17 cellular contexts compared by ENCODE assay signal in the genomic region with DNA sequence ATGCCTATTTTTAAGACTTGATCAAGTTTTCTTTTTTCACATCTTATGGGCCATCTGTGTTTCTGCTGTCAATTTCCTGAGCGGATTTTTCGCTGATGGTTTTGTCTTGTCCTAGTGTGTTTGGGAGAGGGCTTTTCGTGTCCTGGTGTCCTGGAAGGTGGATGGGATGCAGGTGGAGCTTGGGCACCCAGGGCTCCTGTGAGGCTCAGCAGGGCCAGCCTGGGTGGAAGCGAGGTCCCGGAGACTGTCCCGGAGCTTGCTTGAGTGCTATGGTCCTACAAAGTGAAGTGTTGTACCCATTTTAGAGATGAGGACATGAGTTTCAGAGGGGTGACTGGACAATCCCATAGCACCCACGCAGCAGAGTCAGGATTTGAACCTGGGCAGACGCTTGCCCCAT.
DNase-seq lines count a peak whose midpoint lies in the region; ATAC-seq and TF ChIP-seq lines count a peak whose summit lies in the region.
"Had no signal": no experiment of that assay in that cellular context is flagged by ENCODE, and none has a peak within 500 bp of the region (broad histone marks: within the 10 kb centered on the region; RNA-seq: fewer than 3 reads in every experiment).

No MANE protein-coding gene starts in this region.

- TF ChIP-seq POLR2A in upper lobe of left lung (IDR thresholded peaks at IDR 0.05), result no peak

- H3K9ac ChIP-seq in mesenchymal stem cell (ENCODE audit: low read length), result no peak overlapping the region

- H2BK15ac ChIP-seq in mesenchymal stem cell (ENCODE audit: low read depth, poor library complexity, severe bottlenecking), result no peak overlapping the region

- no peak overlapping the region for H3K4ac ChIP-seq in mesenchymal stem cell (ENCODE audit: low read depth in 1 of 2, low read length in 2 of 2)

- H4K8ac ChIP-seq in mesenchymal stem cell (ENCODE audit: low read length), result no peak overlapping the region

- H3K14ac ChIP-seq in mesenchymal stem cell (ENCODE audit: low read length in 2 of 2), result no peak overlapping the region

- H3K9me3 ChIP-seq in mesenchymal stem cell (ENCODE audit: control insufficient read depth, low read length), result no peaks in the 10 kb centered on the region
- H3K9me3 ChIP-seq in upper lobe of left lung, result no peaks in the 10 kb centered on the region
- H3K9me3 ChIP-seq: Caco-2, HAP-1 had no signal

- no peak overlapping the region for H2BK5ac ChIP-seq in mesenchymal stem cell (ENCODE audit: low read depth, low read length, poor library complexity, severe bottlenecking)

- intact Hi-C loops in left ventricle myocardium superior (cut with micrococcal nuclease), result no loop called here

- H2BK120ac ChIP-seq in mesenchymal stem cell (ENCODE audit: low read depth, low read length), result no peak overlapping the region

- peaks cover 40% of the 10 kb centered on the region for H3K79me1 ChIP-seq in mesenchymal stem cell (replicated peaks; ENCODE audit: low read length, poor library complexity, severe bottlenecking)

- H4K91ac ChIP-seq in mesenchymal stem cell (ENCODE audit: low read length), result no peak overlapping the region

- no peak overlapping the region for H3K18ac ChIP-seq in mesenchymal stem cell (ENCODE audit: low read depth in 1 of 2, low read length in 2 of 2)

- H2AFZ ChIP-seq in mesenchymal stem cell (ENCODE audit: low read depth, low read length), result no peak overlapping the region
- H2AFZ ChIP-seq: GM23338 had no signal

- H3K4me1 ChIP-seq in mesenchymal stem cell (ENCODE audit: control insufficient read depth, insufficient read depth, low read depth, low read length) (peaks cover 40% of the 10 kb centered on the region), upper lobe of left lung (peaks cover 10 to 24% (median 16%) of the 10 kb centered on the region in 4 donors)
- H3K4me1 ChIP-seq: Caco-2 had no signal

- H3K23ac ChIP-seq in mesenchymal stem cell (ENCODE audit: low read length in 2 of 2), result no peak overlapping the region

- no peaks in the 10 kb centered on the region for H3K27me3 ChIP-seq in H7 (ENCODE audit: control insufficient read depth, insufficient read depth, low read length)
- H3K27me3 ChIP-seq in mesenchymal stem cell (ENCODE audit: control insufficient read depth in 1 of 2, insufficient read depth in 1 of 2, low read length in 2 of 2), result no peaks in the 10 kb centered on the region
- H3K27me3 ChIP-seq in upper lobe of left lung, result no peaks in the 10 kb centered on the region

- H2AK5ac ChIP-seq in mesenchymal stem cell (ENCODE audit: low read length, severe bottlenecking), result peak overlapping the region; percentile 38

- no peaks in the 10 kb centered on the region; the same call in 1 of the 2 replicates for H3K36me3 ChIP-seq in H7 (replicated peaks; ENCODE audit: control insufficient read depth, insufficient read depth, low read length)
- H3K36me3 ChIP-seq in mesenchymal stem cell (ENCODE audit: control insufficient read depth in 1 of 2, insufficient read depth in 2 of 2, low read depth in 1 of 2, low read length in 2 of 2), result peaks cover 16 to 18% of the 10 kb centered on the region in 2 experiments
- peaks cover 0 to 13% (median 0%) of the 10 kb centered on the region in 4 donors for H3K36me3 ChIP-seq in upper lobe of left lung
- H3K36me3 ChIP-seq: HAP-1 had no signal

- TF ChIP-seq CTCF in coronary artery (IDR thresholded peaks at IDR 0.05) (no peak), upper lobe of left lung (IDR thresholded peaks at IDR 0.05) (no peak)

- WGBS in mesenchymal stem cell, result 96% methylated on average over 8 of the region's 8 CpGs
- WGBS in upper lobe of left lung, 2 donors, result 97 to 98% methylated on average over 8 of the region's 8 CpGs

- DNase-seq in H7 (peak; percentile 21), coronary artery (ENCODE audit: low spot score) (peak; percentile 64), mesenchymal stem cell (no peak), left ventricle myocardium superior (no peak), upper lobe of left lung (no peak), NCI-H2107 treated with DMSO at 0.1 percent for 48 hours (lab: John Stamatoyannopoulos, UW; ENCODE audit: unreplicated experiment) (no peak)
- DNase-seq: C1 segment of cervical spinal cord; CD4-positive, alpha-beta memory T cell; DMS 273 treated with DMSO at 0.1 percent for 48 hours; DMS79; EL; GDM1; HFFc6 had no signal

- no peak overlapping the region for H3K4me3 ChIP-seq in H7 (ENCODE audit: insufficient read depth, low read depth, low read length)
- no peak overlapping the region for H3K4me3 ChIP-seq in coronary artery
- no peak overlapping the region for H3K4me3 ChIP-seq in mesenchymal stem cell (ENCODE audit: insufficient read depth in 1 of 2, low read depth in 1 of 2, low read length in 2 of 2)
- no peak overlapping the region for H3K4me3 ChIP-seq in upper lobe of left lung
- H3K4me3 ChIP-seq: GM12878, GM23338, HAP-1 had no signal

- no peak overlapping the region for H3K4me2 ChIP-seq in mesenchymal stem cell (ENCODE audit: low read length, poor library complexity, severe bottlenecking)
- H3K4me2 ChIP-seq: GM23338 had no signal

- ATAC-seq in left ventricle myocardium superior (no peak), upper lobe of left lung (ENCODE audit: low FRiP score in 2 of 2) (no peak)
- ATAC-seq: GM12878 had no signal

- H3K27ac ChIP-seq in coronary artery (no peak overlapping the region), mesenchymal stem cell (ENCODE audit: low read length, poor library complexity, severe bottlenecking) (no peak overlapping the region), upper lobe of left lung (no peak overlapping the region)

- H2BK12ac ChIP-seq in mesenchymal stem cell (ENCODE audit: low read length in 2 of 2), result no peak overlapping the region

- TF ChIP-seq EP300 in upper lobe of left lung (IDR thresholded peaks at IDR 0.05), result no peak

Comparison
In these comparisons a context has a peak if more than half of its experiments do, and no peak if none do; other contexts are left out.
1. DNase-seq: peak in H7 (single experiment) and coronary artery (single experiment); none in mesenchymal stem cell (single experiment), left ventricle myocardium superior (single experiment), upper lobe of left lung (0 of 2) and NCI-H2107 treated with DMSO at 0.1 percent for 48 hours (single experiment).